6 cellular contexts compared by ENCODE assay signal in the genomic region with DNA sequence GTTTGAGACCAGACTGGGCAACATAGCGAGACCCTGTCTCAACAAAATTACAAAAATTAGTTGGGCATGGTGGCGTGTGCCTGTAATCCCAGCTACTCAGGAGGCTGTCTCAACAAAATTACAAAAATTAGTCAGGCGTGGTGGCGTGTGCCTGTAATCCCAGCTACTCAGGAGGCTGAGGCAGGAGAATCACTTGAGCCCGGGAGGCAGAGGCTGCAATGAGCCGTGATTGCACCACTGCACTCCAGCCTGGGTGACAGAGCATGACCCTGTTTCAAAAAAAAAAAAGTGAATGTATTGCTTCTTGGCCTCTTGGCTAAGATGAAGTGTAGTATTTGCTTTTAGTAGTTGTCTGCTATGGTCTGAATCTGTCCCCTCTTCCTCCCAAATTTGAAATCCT. TPM values are rescaled to one million over a fixed set of nuclear protein-coding genes. Genes with fewer than 3 reads are reported as not detected.
"Had no signal": no experiment of that assay in that cellular context is flagged by ENCODE, and none has a peak within 500 bp of the region (broad histone marks: within the 10 kb centered on the region; RNA-seq: fewer than 3 reads in every experiment).

No MANE protein-coding gene starts in this region.

RNA-seq across cellular contexts. Expression of gene HCAR2, which starts 22.2 kb away (rescaled TPM):
- total RNA-seq: M059J, PC-3, Peyer's patch, SJSA1 had no signal
- polyA plus RNA-seq: SK-N-SH had no signal

RNA-seq across cellular contexts. Expression of gene HCAR3, which starts 35.6 kb away (rescaled TPM):
- total RNA-seq: M059J, PC-3, Peyer's patch, Right ventricle myocardium superior, SJSA1 had no signal
- polyA plus RNA-seq: SK-N-SH had no signal

RNA-seq across cellular contexts. Expression of gene HCAR1, which starts 49.7 kb away (rescaled TPM):
- total RNA-seq: M059J, Peyer's patch, SJSA1 had no signal
- polyA plus RNA-seq: SK-N-SH had no signal
